ENCODE assay signal across 9 cellular contexts in the genomic region with DNA sequence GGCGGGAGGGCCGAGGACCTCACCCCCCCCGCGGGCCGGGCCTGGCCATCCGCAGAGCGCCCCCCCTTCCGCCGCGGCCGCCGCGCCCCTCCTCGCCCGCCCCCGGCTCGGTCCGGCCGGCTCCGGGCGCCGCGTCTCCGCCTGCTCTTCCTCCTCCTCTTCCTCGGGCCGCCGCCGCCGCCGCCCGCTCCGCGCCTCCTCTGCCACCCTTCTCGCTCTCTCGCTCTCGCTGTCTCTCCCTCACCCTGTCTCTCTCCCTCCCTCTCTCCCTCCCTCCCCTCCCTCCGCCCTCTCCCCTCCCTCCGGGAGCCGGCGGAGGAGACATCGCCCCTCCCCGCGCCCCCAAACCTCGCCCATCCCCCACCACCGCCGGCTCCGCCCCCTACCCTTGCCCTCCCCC.
DNase-seq lines count a peak whose midpoint lies in the region; ATAC-seq and TF ChIP-seq lines count a peak whose summit lies in the region.
"Had no signal": no experiment of that assay in that cellular context is flagged by ENCODE, and none has a peak within 500 bp of the region (broad histone marks: within the 10 kb centered on the region; RNA-seq: fewer than 3 reads in every experiment).

A gene (minus strand): TSS at position 237 of the 400 bp plus-strand sequence. CDS start 2,883 bp downstream, outside the sequence.

- peak within 1 kb of the TSS; percentile 50 to 54 for H3K4me3 ChIP-seq in foreskin fibroblast (ENCODE audit: low read depth in 1 of 2, low read length in 2 of 2)
- peak within 1 kb of the TSS; percentile 55 for H3K4me3 ChIP-seq in skeletal muscle cell (ENCODE audit: low read depth, low read length)
- H3K4me3 ChIP-seq: lung had no signal

- CTCF ChIA-PET in RWPE1 (lab: Yijun Ruan, JAX) = no interaction called here

- TF ChIP-seq CTCF in RWPE1 (conservative IDR thresholded peaks at IDR 0.05; ENCODE audit: low read depth) (no peak), foreskin fibroblast (IDR thresholded peaks at IDR 0.05; ENCODE audit: low read depth, low read length) (no peak)

- POLR2A ChIA-PET in RWPE1 (lab: Yijun Ruan, JAX; ENCODE audit: low non-redundant PET) = no interaction called here

- DNase-seq in GM03348 (ENCODE audit: low spot score) (peak; percentile 53), RWPE1 (ENCODE audit: low spot score) (no peak), foreskin fibroblast (peak in 1 of 2 donors; percentile 50), skeletal muscle cell (ENCODE audit: low read depth) (no peak), SHP77 treated with DMSO at 0.1 percent for 48 hours (lab: John Stamatoyannopoulos, UW) (no peak), cortex of kidney (lab: John Stamatoyannopoulos, UW) (no peak), DMS 273 (lab: John Stamatoyannopoulos, UW; ENCODE audit: unreplicated experiment) (no peak)

- ATAC-seq in HG03108 (IDR thresholded peaks at IDR 0.05; ENCODE audit: unreplicated experiment) = no peak

- H3K27ac ChIP-seq in RWPE1 = peak within 1 kb of the TSS; percentile 67
